Comparison of ENCODE assay signal across 18 cellular contexts in genomic region chr2:124609667-124610066, GRCh38.
DNase-seq lines count a peak whose midpoint lies in the region; ATAC-seq and TF ChIP-seq lines count a peak whose summit lies in the region.
"Had no signal": no experiment of that assay in that cellular context is flagged by ENCODE, and none has a peak within 500 bp of the region (broad histone marks: within the 10 kb centered on the region; RNA-seq: fewer than 3 reads in every experiment).

No MANE protein-coding gene starts in this region.

- ATAC-seq in GM23338 (peak; percentile 42; the same call in 2 of the 3 replicates), GM18868 (IDR thresholded peaks at IDR 0.05; ENCODE audit: unreplicated experiment) (no peak), GM18870 (IDR thresholded peaks at IDR 0.05; ENCODE audit: unreplicated experiment) (no peak)
- ATAC-seq: CD8-positive, alpha-beta T cell; HCT116 had no signal

- no peaks in the 10 kb centered on the region for H3K9me3 Mint-ChIP-seq in GM23338
- H3K9me3 Mint-ChIP-seq in endodermal cell, result no peaks in the 10 kb centered on the region

- H4K20me1 ChIP-seq in GM23338 (replicated peaks; ENCODE audit: insufficient read depth), result no peaks in the 10 kb centered on the region
- H4K20me1 ChIP-seq: BLaER1 had no signal

- peak; percentile 14 for DNase-seq in NCI-H1436 (lab: John Stamatoyannopoulos, UW)
- no peak for DNase-seq in NCI-H1436 treated with DMSO at 0.1 percent for 48 hours (lab: John Stamatoyannopoulos, UW)
- DNase-seq in GM23338 (ENCODE audit: low spot score), result no peak
- DNase-seq in endodermal cell, result peak; percentile 82
- DNase-seq in stimulated activated CD4-positive, alpha-beta T cell treated with anti-CD3 and anti-CD28 coated beads, Interleukin-4, amount 100 ng/mL, for 4 hours, result no peak
- DNase-seq: 8988T; Calu3; CD8-positive, alpha-beta T cell; DMS79 treated with DMSO at 0.1 percent for 48 hours; GF-D8; GOT3; H7; HFFc6 had no signal

- H2AFZ ChIP-seq in GM23338, result no peak overlapping the region

- no peaks in the 10 kb centered on the region for H3K36me3 ChIP-seq in GM23338 (ENCODE audit: insufficient read depth)
- H3K36me3 ChIP-seq in HUES64 (ENCODE audit: insufficient read depth, low read length), result no peaks in the 10 kb centered on the region
- no peaks in the 10 kb centered on the region for H3K36me3 ChIP-seq in endodermal cell (ENCODE audit: control insufficient read depth, insufficient read depth, low read length)
- H3K36me3 ChIP-seq: BLaER1 had no signal

- no peak overlapping the region for H3K4me3 ChIP-seq in GM23338
- H3K4me3 ChIP-seq in HUES64 (ENCODE audit: low read length), result no peak overlapping the region
- H3K4me3 ChIP-seq in endodermal cell (ENCODE audit: low read length), result no peak overlapping the region
- H3K4me3 ChIP-seq: BLaER1 had no signal

- no peaks in the 10 kb centered on the region for H3K9me3 ChIP-seq in HUES64 (ENCODE audit: insufficient read depth, low read depth, low read length)
- H3K9me3 ChIP-seq in endodermal cell (ENCODE audit: control insufficient read depth, low read length), result no peaks in the 10 kb centered on the region
- H3K9me3 ChIP-seq: BLaER1 had no signal

- H3K36me3 Mint-ChIP-seq in GM23338 (ENCODE audit: low read depth) (no peaks in the 10 kb centered on the region), endodermal cell (ENCODE audit: low read depth) (no peaks in the 10 kb centered on the region)
- H3K36me3 Mint-ChIP-seq: CD8-positive, alpha-beta T cell had no signal

- no peak overlapping the region for H3K9ac ChIP-seq in HUES64 (ENCODE audit: low read depth, low read length)
- peak overlapping the region; percentile 57 for H3K9ac ChIP-seq in endodermal cell (ENCODE audit: extremely low read depth, low read length, poor library complexity, severe bottlenecking)
- H3K9ac ChIP-seq: BLaER1 had no signal

- no peak overlapping the region for H3K4me3 Mint-ChIP-seq in GM23338
- H3K4me3 Mint-ChIP-seq in endodermal cell, result no peak overlapping the region
- H3K4me3 Mint-ChIP-seq: CD8-positive, alpha-beta T cell; HFFc6 had no signal

- H3K27me3 ChIP-seq in GM23338 (ENCODE audit: insufficient read depth) (no peaks in the 10 kb centered on the region), HUES64 (ENCODE audit: insufficient read depth, low read length) (no peaks in the 10 kb centered on the region), endodermal cell (ENCODE audit: control insufficient read depth, insufficient read depth, low read length, poor library complexity, severe bottlenecking) (no peaks in the 10 kb centered on the region)
- H3K27me3 ChIP-seq: BLaER1 had no signal

- H3K4me1 Mint-ChIP-seq in GM23338 (peaks cover 24% of the 10 kb centered on the region), endodermal cell (peaks cover 47% of the 10 kb centered on the region)

- H3K27me3 Mint-ChIP-seq in GM23338 (ENCODE audit: insufficient read depth, low read depth, poor library complexity) (no peaks in the 10 kb centered on the region), endodermal cell (ENCODE audit: insufficient read depth) (no peaks in the 10 kb centered on the region)

- H3K27ac Mint-ChIP-seq in GM23338 (no peak overlapping the region; the same call in none of the 2 replicates), endodermal cell (peak overlapping the region; percentile 83)
- H3K27ac Mint-ChIP-seq: CD8-positive, alpha-beta T cell; HFFc6 had no signal

- H3K4me2 ChIP-seq in GM23338, result peak overlapping the region; percentile 49
- H3K4me2 ChIP-seq: BLaER1 had no signal

- H3K4me1 ChIP-seq in GM23338 (ENCODE audit: insufficient read depth), result peaks cover 31% of the 10 kb centered on the region
- peaks cover 33% of the 10 kb centered on the region for H3K4me1 ChIP-seq in HUES64 (ENCODE audit: insufficient read depth, low read length)
- H3K4me1 ChIP-seq in endodermal cell (ENCODE audit: control insufficient read depth, insufficient read depth, low read length), result peaks cover 19% of the 10 kb centered on the region
- H3K4me1 ChIP-seq: BLaER1 had no signal

- H3K27ac ChIP-seq in GM23338 (ENCODE audit: low read depth) (peak overlapping the region; percentile 77), HUES64 (ENCODE audit: low read depth, low read length) (peak overlapping the region; percentile 39), endodermal cell (ENCODE audit: low read depth, low read length) (no peak overlapping the region)
- H3K27ac ChIP-seq: BLaER1 had no signal

- no peaks in the 10 kb centered on the region for H3F3A ChIP-seq in GM23338 (replicated peaks; ENCODE audit: low read depth)

- H3K79me2 ChIP-seq in GM23338 (replicated peaks; ENCODE audit: insufficient read depth), result no peaks in the 10 kb centered on the region

- 68% methylated on average over 6 of the region's 6 CpGs for WGBS in HUES64
- WGBS in endodermal cell (ENCODE audit: insufficient coverage in 1 of 2, insufficient read length in 1 of 2), 2 experiments, result 38 to 49% methylated on average over 1 to 6 of the region's 6 CpGs

- no peak for TF ChIP-seq CTCF in GM23338 (conservative IDR thresholded peaks at IDR 0.05; ENCODE audit: low read depth in 2 of 2)
- no peak for TF ChIP-seq CTCF in endodermal cell (conservative IDR thresholded peaks at IDR 0.05)

- H3K9me2 ChIP-seq in GM23338 (ENCODE audit: insufficient read depth), result no peaks in the 10 kb centered on the region; the same call in 1 of the 2 replicates

TF ChIP-seq in GM23338, 12 proteins besides CTCF, POLR2A, EP300 and RAD21 (continues in another document):
- TF ChIP-seq CREB1 (CRISPR knock-in tag; IDR thresholded peaks at IDR 0.05; ENCODE audit: low read depth) (no peak), NANOG (IDR thresholded peaks at IDR 0.05; ENCODE audit: borderline replicate concordance) (no peak), POLR2AphosphoS5 (IDR thresholded peaks at IDR 0.05; ENCODE audit: low read depth) (no peak)
- TF ChIP-seq, protein P1, sequence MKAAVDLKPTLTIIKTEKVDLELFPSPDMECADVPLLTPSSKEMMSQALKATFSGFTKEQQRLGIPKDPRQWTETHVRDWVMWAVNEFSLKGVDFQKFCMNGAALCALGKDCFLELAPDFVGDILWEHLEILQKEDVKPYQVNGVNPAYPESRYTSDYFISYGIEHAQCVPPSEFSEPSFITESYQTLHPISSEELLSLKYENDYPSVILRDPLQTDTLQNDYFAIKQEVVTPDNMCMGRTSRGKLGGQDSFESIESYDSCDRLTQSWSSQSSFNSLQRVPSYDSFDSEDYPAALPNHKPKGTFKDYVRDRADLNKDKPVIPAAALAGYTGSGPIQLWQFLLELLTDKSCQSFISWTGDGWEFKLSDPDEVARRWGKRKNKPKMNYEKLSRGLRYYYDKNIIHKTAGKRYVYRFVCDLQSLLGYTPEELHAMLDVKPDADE (IDR thresholded peaks at IDR 0.05), result no peak
- TF ChIP-seq, protein P2, sequence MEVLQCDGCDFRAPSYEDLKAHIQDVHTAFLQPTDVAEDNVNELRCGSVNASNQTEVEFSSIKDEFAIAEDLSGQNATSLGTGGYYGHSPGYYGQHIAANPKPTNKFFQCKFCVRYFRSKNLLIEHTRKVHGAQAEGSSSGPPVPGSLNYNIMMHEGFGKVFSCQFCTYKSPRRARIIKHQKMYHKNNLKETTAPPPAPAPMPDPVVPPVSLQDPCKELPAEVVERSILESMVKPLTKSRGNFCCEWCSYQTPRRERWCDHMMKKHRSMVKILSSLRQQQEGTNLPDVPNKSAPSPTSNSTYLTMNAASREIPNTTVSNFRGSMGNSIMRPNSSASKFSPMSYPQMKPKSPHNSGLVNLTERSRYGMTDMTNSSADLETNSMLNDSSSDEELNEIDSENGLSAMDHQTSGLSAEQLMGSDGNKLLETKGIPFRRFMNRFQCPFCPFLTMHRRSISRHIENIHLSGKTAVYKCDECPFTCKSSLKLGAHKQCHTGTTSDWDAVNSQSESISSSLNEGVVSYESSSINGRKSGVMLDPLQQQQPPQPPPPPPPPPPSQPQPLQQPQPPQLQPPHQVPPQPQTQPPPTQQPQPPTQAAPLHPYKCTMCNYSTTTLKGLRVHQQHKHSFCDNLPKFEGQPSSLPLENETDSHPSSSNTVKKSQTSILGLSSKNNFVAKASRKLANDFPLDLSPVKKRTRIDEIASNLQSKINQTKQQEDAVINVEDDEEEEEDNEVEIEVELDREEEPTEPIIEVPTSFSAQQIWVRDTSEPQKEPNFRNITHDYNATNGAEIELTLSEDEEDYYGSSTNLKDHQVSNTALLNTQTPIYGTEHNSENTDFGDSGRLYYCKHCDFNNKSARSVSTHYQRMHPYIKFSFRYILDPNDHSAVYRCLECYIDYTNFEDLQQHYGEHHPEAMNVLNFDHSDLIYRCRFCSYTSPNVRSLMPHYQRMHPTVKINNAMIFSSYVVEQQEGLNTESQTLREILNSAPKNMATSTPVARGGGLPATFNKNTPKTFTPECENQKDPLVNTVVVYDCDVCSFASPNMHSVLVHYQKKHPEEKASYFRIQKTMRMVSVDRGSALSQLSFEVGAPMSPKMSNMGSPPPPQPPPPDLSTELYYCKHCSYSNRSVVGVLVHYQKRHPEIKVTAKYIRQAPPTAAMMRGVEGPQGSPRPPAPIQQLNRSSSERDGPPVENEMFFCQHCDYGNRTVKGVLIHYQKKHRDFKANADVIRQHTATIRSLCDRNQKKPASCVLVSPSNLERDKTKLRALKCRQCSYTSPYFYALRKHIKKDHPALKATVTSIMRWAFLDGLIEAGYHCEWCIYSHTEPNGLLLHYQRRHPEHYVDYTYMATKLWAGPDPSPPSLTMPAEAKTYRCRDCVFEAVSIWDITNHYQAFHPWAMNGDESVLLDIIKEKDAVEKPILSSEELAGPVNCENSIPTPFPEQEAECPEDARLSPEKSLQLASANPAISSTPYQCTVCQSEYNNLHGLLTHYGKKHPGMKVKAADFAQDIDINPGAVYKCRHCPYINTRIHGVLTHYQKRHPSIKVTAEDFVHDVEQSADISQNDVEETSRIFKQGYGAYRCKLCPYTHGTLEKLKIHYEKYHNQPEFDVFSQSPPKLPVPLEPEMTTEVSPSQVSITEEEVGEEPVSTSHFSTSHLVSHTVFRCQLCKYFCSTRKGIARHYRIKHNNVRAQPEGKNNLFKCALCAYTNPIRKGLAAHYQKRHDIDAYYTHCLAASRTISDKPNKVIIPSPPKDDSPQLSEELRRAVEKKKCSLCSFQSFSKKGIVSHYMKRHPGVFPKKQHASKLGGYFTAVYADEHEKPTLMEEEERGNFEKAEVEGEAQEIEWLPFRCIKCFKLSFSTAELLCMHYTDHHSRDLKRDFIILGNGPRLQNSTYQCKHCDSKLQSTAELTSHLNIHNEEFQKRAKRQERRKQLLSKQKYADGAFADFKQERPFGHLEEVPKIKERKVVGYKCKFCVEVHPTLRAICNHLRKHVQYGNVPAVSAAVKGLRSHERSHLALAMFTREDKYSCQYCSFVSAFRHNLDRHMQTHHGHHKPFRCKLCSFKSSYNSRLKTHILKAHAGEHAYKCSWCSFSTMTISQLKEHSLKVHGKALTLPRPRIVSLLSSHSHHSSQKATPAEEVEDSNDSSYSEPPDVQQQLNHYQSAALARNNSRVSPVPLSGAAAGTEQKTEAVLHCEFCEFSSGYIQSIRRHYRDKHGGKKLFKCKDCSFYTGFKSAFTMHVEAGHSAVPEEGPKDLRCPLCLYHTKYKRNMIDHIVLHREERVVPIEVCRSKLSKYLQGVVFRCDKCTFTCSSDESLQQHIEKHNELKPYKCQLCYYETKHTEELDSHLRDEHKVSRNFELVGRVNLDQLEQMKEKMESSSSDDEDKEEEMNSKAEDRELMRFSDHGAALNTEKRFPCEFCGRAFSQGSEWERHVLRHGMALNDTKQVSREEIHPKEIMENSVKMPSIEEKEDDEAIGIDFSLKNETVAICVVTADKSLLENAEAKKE (CRISPR knock-in tag; IDR thresholded peaks at IDR 0.05), result no peak

Comparison
In these comparisons a context has a peak if more than half of its experiments do, and no peak if none do; other contexts are left out.
1. DNase-seq: peak in NCI-H1436 (single experiment) and endodermal cell (single experiment); none in NCI-H1436 treated with DMSO at 0.1 percent for 48 hours (single experiment), GM23338 (single experiment) and stimulated activated CD4-positive, alpha-beta T cell treated with anti-CD3 and anti-CD28 coated beads, Interleukin-4, amount 100 ng/mL, for 4 hours (0 of 2).